ENCODE assay signal across 1 cellular context in genomic region chr19:34253711-34254551, GRCh38.
TF ChIP-seq lines count a peak whose summit lies in the region.

No MANE protein-coding gene starts in this region.

TF ChIP-seq in HEK293, 187 proteins besides CTCF, POLR2A, EP300 and RAD21 (continued from another document and continues in another):
- TF ChIP-seq PRDM2 (tag by site-specific recombination; IDR thresholded peaks at IDR 0.05; ENCODE audit: borderline replicate concordance), result no peak
- no peak for TF ChIP-seq HOXA7 (CRISPR knock-in tag; IDR thresholded peaks at IDR 0.05; ENCODE audit: borderline replicate concordance)
- no peak for TF ChIP-seq ZNF280C (tag by site-specific recombination; IDR thresholded peaks at IDR 0.05)
- no peak for TF ChIP-seq HOXD13 (CRISPR knock-in tag; IDR thresholded peaks at IDR 0.05; ENCODE audit: borderline replicate concordance)
- no peak for TF ChIP-seq ZNF513 (tag by site-specific recombination; IDR thresholded peaks at IDR 0.05)
- peak; percentile 38 for TF ChIP-seq ZNF596 (tag by site-specific recombination; IDR thresholded peaks at IDR 0.05)
- no peak for TF ChIP-seq ZNF311 (tag by site-specific recombination; IDR thresholded peaks at IDR 0.05; ENCODE audit: borderline replicate concordance)
- TF ChIP-seq ZNF501 (tag by site-specific recombination; IDR thresholded peaks at IDR 0.05), result peak; percentile 91
- TF ChIP-seq ZNF701 (tag by site-specific recombination; IDR thresholded peaks at IDR 0.05), result no peak
- TF ChIP-seq ZNF580 (tag by site-specific recombination; IDR thresholded peaks at IDR 0.05), result peak; percentile 81
- no peak for TF ChIP-seq ZNF148 (tag by site-specific recombination; IDR thresholded peaks at IDR 0.05; ENCODE audit: borderline replicate concordance)
- TF ChIP-seq ZNF639 (tag by site-specific recombination; IDR thresholded peaks at IDR 0.05), result peak; percentile 42; the same call in 1 of the 2 replicates
- peak; percentile 95 for TF ChIP-seq ZNF600 (tag by site-specific recombination; IDR thresholded peaks at IDR 0.05)
- TF ChIP-seq ZNF837 (tag by site-specific recombination; IDR thresholded peaks at IDR 0.05), result no peak
- peak; percentile 93 for TF ChIP-seq KLF10 (tag by site-specific recombination; IDR thresholded peaks at IDR 0.05)
- no peak for TF ChIP-seq MEIS1 (CRISPR knock-in tag; IDR thresholded peaks at IDR 0.05; ENCODE audit: borderline replicate concordance)
- TF ChIP-seq WT1 (tag by site-specific recombination; IDR thresholded peaks at IDR 0.05), result peak; percentile 71
- TF ChIP-seq ZBTB6 (tag by site-specific recombination; IDR thresholded peaks at IDR 0.05), result peak; percentile 82; the same call in 1 of the 2 replicates
- peak; percentile 99 for TF ChIP-seq PATZ1 (tag by site-specific recombination; IDR thresholded peaks at IDR 0.05)
- no peak for TF ChIP-seq ZNF654 (tag by site-specific recombination; IDR thresholded peaks at IDR 0.05; ENCODE audit: low read depth)
- TF ChIP-seq GLIS2 (tag by site-specific recombination; IDR thresholded peaks at IDR 0.05), result peak; percentile 94
- no peak for TF ChIP-seq TCF7L2 (IDR thresholded peaks at IDR 0.05; ENCODE audit: borderline replicate concordance, low read depth, low read length)
- peak; percentile 69; the same call in 1 of the 2 replicates for TF ChIP-seq ZNF2 (tag by site-specific recombination; IDR thresholded peaks at IDR 0.05)
- peak; percentile 7; the same call in 1 of the 2 replicates for TF ChIP-seq ZNF16 (tag by site-specific recombination; IDR thresholded peaks at IDR 0.05; ENCODE audit: low read depth)
- no peak for TF ChIP-seq ZNF23 (tag by site-specific recombination; IDR thresholded peaks at IDR 0.05; ENCODE audit: borderline replicate concordance)
- no peak for TF ChIP-seq ZNF223 (tag by site-specific recombination; IDR thresholded peaks at IDR 0.05)
- TF ChIP-seq ZNF623 (tag by site-specific recombination; IDR thresholded peaks at IDR 0.05), result peak; percentile 14
- TF ChIP-seq ZNF214 (tag by site-specific recombination; IDR thresholded peaks at IDR 0.05; ENCODE audit: borderline replicate concordance), result no peak
- TF ChIP-seq PRDM4 (tag by site-specific recombination; IDR thresholded peaks at IDR 0.05), result peak; percentile 60
- no peak for TF ChIP-seq SCRT1 (tag by site-specific recombination; IDR thresholded peaks at IDR 0.05; ENCODE audit: borderline replicate concordance)
- peak; percentile 88; the same call in 1 of the 2 replicates for TF ChIP-seq ZNF391 (tag by site-specific recombination; IDR thresholded peaks at IDR 0.05; ENCODE audit: borderline replicate concordance, low read depth)
- TF ChIP-seq ZSCAN18 (tag by site-specific recombination; IDR thresholded peaks at IDR 0.05), result no peak
- TF ChIP-seq ZNF433 (tag by site-specific recombination; IDR thresholded peaks at IDR 0.05; ENCODE audit: low read depth), result no peak
- TF ChIP-seq SALL2 (tag by site-specific recombination; IDR thresholded peaks at IDR 0.05; ENCODE audit: borderline replicate concordance), result no peak
